In genomic region chr11:67411785-67412152, GRCh38 we compare ENCODE assay signal across 18 cellular contexts. TPM values are rescaled to one million over a fixed set of nuclear protein-coding genes. Genes with fewer than 3 reads are reported as not detected.
DNase-seq lines count a peak whose midpoint lies in the region; ATAC-seq and TF ChIP-seq lines count a peak whose summit lies in the region.
"Had no signal": no experiment of that assay in that cellular context is flagged by ENCODE, and none has a peak within 500 bp of the region (broad histone marks: within the 10 kb centered on the region; RNA-seq: fewer than 3 reads in every experiment).

No MANE protein-coding gene starts in this region.

- H3K4ac ChIP-seq in mesendoderm (ENCODE audit: low read depth, low read length), result no peak overlapping the region

- H2BK15ac ChIP-seq in mesendoderm (replicated peaks; ENCODE audit: low read depth), result no peak overlapping the region

- H3K4me1 ChIP-seq in mesendoderm (ENCODE audit: control insufficient read depth, low read depth, low read length), result no peaks in the 10 kb centered on the region

- H3K23ac ChIP-seq in mesendoderm (ENCODE audit: low read length), result no peak overlapping the region

- no peak overlapping the region for H4K5ac ChIP-seq in mesendoderm (ENCODE audit: low read length)

- H3K4me3 Mint-ChIP-seq in activated T-helper 1 cell treated with anti-CD3 and anti-CD28 coated beads, Interleukin-12 subunit alpha, Interleukin-12 subunit beta, Interleukin-2, Interleukin-4 antibody, amounts not matched to agents 30 ng/mL and 10 ng/mL and 1 ng/mL, durations not matched to agents 14 hours and 24 hours and 36 hours, result peak overlapping the region; percentile 33
- H3K4me3 Mint-ChIP-seq: type B pancreatic cell had no signal

- no peak overlapping the region for H3K27ac Mint-ChIP-seq in activated T-helper 1 cell treated with anti-CD3 and anti-CD28 coated beads, Interleukin-12 subunit alpha, Interleukin-12 subunit beta, Interleukin-2, Interleukin-4 antibody, amounts not matched to agents 30 ng/mL and 10 ng/mL and 1 ng/mL, durations not matched to agents 14 hours and 24 hours and 36 hours
- H3K27ac Mint-ChIP-seq: type B pancreatic cell had no signal

- no peak overlapping the region for H2AK5ac ChIP-seq in mesendoderm (ENCODE audit: low read length)

- H3K36me3 ChIP-seq in mesendoderm (ENCODE audit: control insufficient read depth, insufficient read depth, low read length), result no peaks in the 10 kb centered on the region
- H3K36me3 ChIP-seq: lower lobe of right lung had no signal

- no peak overlapping the region for H2BK120ac ChIP-seq in mesendoderm (ENCODE audit: low read depth, low read length)

- H3K9ac ChIP-seq in mesendoderm (ENCODE audit: low read length), result no peak overlapping the region
- H3K9ac ChIP-seq: GM23248 had no signal

- no peak overlapping the region for H3K18ac ChIP-seq in mesendoderm (ENCODE audit: low read length)

- no peak for ATAC-seq in HG02981 (IDR thresholded peaks at IDR 0.05; ENCODE audit: unreplicated experiment)
- ATAC-seq: lower lobe of right lung, right cardiac atrium had no signal

- no peak overlapping the region for H3K4me3 ChIP-seq in mesendoderm (ENCODE audit: low read length)
- H3K4me3 ChIP-seq: GM23248, lower lobe of right lung had no signal

- peak overlapping the region; percentile 25 for H3K56ac ChIP-seq in mesendoderm (ENCODE audit: low read length)

- H3K79me2 ChIP-seq in mesendoderm (ENCODE audit: control insufficient read depth, insufficient read depth, low read length), result no peaks in the 10 kb centered on the region

- no peaks in the 10 kb centered on the region for H3K27me3 ChIP-seq in mesendoderm (ENCODE audit: insufficient read depth, low read length, poor library complexity)

- no peak for TF ChIP-seq CTCF in GM10266 (IDR thresholded peaks at IDR 0.05; ENCODE audit: control insufficient read depth, insufficient read depth, low read depth, missing control alignments)

- no peak overlapping the region for H3K4me2 ChIP-seq in mesendoderm (ENCODE audit: low read length)

- no peak overlapping the region for H4K8ac ChIP-seq in mesendoderm (ENCODE audit: low read depth, low read length)

- peaks cover 18% of the 10 kb centered on the region for H3K27me3 Mint-ChIP-seq in activated T-helper 1 cell treated with anti-CD3 and anti-CD28 coated beads, Interleukin-12 subunit alpha, Interleukin-12 subunit beta, Interleukin-2, Interleukin-4 antibody, amounts not matched to agents 30 ng/mL and 10 ng/mL and 1 ng/mL, durations not matched to agents 14 hours and 24 hours and 36 hours (ENCODE audit: insufficient read depth)

- DNase-seq in AG08396 (ENCODE audit: low spot score) (peak; percentile 6), GM10266 (ENCODE audit: extremely low spot score) (peak; percentile 44), mesendoderm (no peak), D341Med (ENCODE audit: low spot score) (no peak), HuH-7.5 (ENCODE audit: low spot score) (no peak), RPMI8226 (no peak)
- no peak for DNase-seq in activated T-helper 1 cell treated with anti-CD3 and anti-CD28 coated beads, Interleukin-12 subunit alpha, Interleukin-12 subunit beta, Interleukin-2, Interleukin-4 antibody, amounts not matched to agents 30 ng/mL and 10 ng/mL and 1 ng/mL, durations not matched to agents 14 hours and 24 hours and 36 hours (ENCODE audit: low spot score)
- DNase-seq: DMS153; foreskin fibroblast; GM23248; lower lobe of right lung; NCI-H1048; NCI-H2171; right cardiac atrium; stimulated activated CD4-positive, alpha-beta T cell treated with anti-CD3 and anti-CD28 coated beads, Interleukin-1b, Interleukin-23, amount 100 ng/mL, for 48 hours had no signal

- H3K4me1 Mint-ChIP-seq in activated T-helper 1 cell treated with anti-CD3 and anti-CD28 coated beads, Interleukin-12 subunit alpha, Interleukin-12 subunit beta, Interleukin-2, Interleukin-4 antibody, amounts not matched to agents 30 ng/mL and 10 ng/mL and 1 ng/mL, durations not matched to agents 14 hours and 24 hours and 36 hours (ENCODE audit: low read depth), result peaks cover 59% of the 10 kb centered on the region

- H3K9me3 Mint-ChIP-seq in activated T-helper 1 cell treated with anti-CD3 and anti-CD28 coated beads, Interleukin-12 subunit alpha, Interleukin-12 subunit beta, Interleukin-2, Interleukin-4 antibody, amounts not matched to agents 30 ng/mL and 10 ng/mL and 1 ng/mL, durations not matched to agents 14 hours and 24 hours and 36 hours, result no peaks in the 10 kb centered on the region
- H3K9me3 Mint-ChIP-seq: type B pancreatic cell had no signal

- no peak overlapping the region for H2BK5ac ChIP-seq in mesendoderm (ENCODE audit: low read length)

- no CpG with 5 or more reads among the region's 7 CpGs for WGBS in mesendoderm (ENCODE audit: extremely low coverage, insufficient coverage, low lambda C conversion rate)

- no peaks in the 10 kb centered on the region for H3K79me1 ChIP-seq in mesendoderm (ENCODE audit: low read length)

- H3K27ac ChIP-seq in mesendoderm (ENCODE audit: low read depth, low read length), result no peak overlapping the region
- H3K27ac ChIP-seq: GM23248, lower lobe of right lung had no signal

- peaks cover 21% of the 10 kb centered on the region for H3K36me3 Mint-ChIP-seq in activated T-helper 1 cell treated with anti-CD3 and anti-CD28 coated beads, Interleukin-12 subunit alpha, Interleukin-12 subunit beta, Interleukin-2, Interleukin-4 antibody, amounts not matched to agents 30 ng/mL and 10 ng/mL and 1 ng/mL, durations not matched to agents 14 hours and 24 hours and 36 hours (ENCODE audit: low read depth)
- H3K36me3 Mint-ChIP-seq: type B pancreatic cell had no signal

- intact Hi-C loops in activated T-helper 1 cell treated with anti-CD3 and anti-CD28 coated beads, Interleukin-12 subunit alpha, Interleukin-12 subunit beta, Interleukin-2, Interleukin-4 antibody, amounts not matched to agents 30 ng/mL and 10 ng/mL and 1 ng/mL, durations not matched to agents 14 hours and 24 hours and 36 hours (cut with micrococcal nuclease), result no loop called here

RNA-seq across cellular contexts. Expression of gene CARNS1, which starts 3.7 kb away (rescaled TPM):
- 0.62 and 0.81 TPM in 2 replicates for total RNA-seq in activated T-helper 1 cell treated with anti-CD3 and anti-CD28 coated beads, Interleukin-12 subunit alpha, Interleukin-12 subunit beta, Interleukin-2, Interleukin-4 antibody, amounts not matched to agents 30 ng/mL and 10 ng/mL and 1 ng/mL, durations not matched to agents 14 hours and 24 hours and 36 hours
- polyA plus RNA-seq in mesendoderm (2013, experiment 1 of 2), result 0.14 TPM
- 0.18 TPM for polyA plus RNA-seq in mesendoderm (2013, experiment 2 of 2)
- polyA plus RNA-seq: neural cell had no signal

RNA-seq across cellular contexts. Expression of gene TBC1D10C, which starts 7.9 kb away (rescaled TPM):
- total RNA-seq in activated T-helper 1 cell treated with anti-CD3 and anti-CD28 coated beads, Interleukin-12 subunit alpha, Interleukin-12 subunit beta, Interleukin-2, Interleukin-4 antibody, amounts not matched to agents 30 ng/mL and 10 ng/mL and 1 ng/mL, durations not matched to agents 14 hours and 24 hours and 36 hours, result 131 and 135 TPM in 2 replicates
- 0.39 TPM for polyA plus RNA-seq in mesendoderm (2013, experiment 1 of 2)
- 0.41 TPM for polyA plus RNA-seq in mesendoderm (2013, experiment 2 of 2)
- total RNA-seq: GM23248 had no signal
- polyA plus RNA-seq: GM23248, neural cell had no signal

RNA-seq across cellular contexts. Expression of gene PPP1CA, which starts 10.1 kb away (rescaled TPM):
- total RNA-seq in activated T-helper 1 cell treated with anti-CD3 and anti-CD28 coated beads, Interleukin-12 subunit alpha, Interleukin-12 subunit beta, Interleukin-2, Interleukin-4 antibody, amounts not matched to agents 30 ng/mL and 10 ng/mL and 1 ng/mL, durations not matched to agents 14 hours and 24 hours and 36 hours, result 260 and 263 TPM in 2 replicates
- polyA plus RNA-seq in mesendoderm (2013, experiment 1 of 2), result 216 TPM
- 212 TPM for polyA plus RNA-seq in mesendoderm (2013, experiment 2 of 2)

RNA-seq across cellular contexts. Expression of gene RPS6KB2, which starts 16.5 kb away (rescaled TPM):
- 84.1 and 86.2 TPM in 2 replicates for total RNA-seq in activated T-helper 1 cell treated with anti-CD3 and anti-CD28 coated beads, Interleukin-12 subunit alpha, Interleukin-12 subunit beta, Interleukin-2, Interleukin-4 antibody, amounts not matched to agents 30 ng/mL and 10 ng/mL and 1 ng/mL, durations not matched to agents 14 hours and 24 hours and 36 hours
- polyA plus RNA-seq in mesendoderm (2013, experiment 1 of 2), result 26.5 TPM
- 27.8 TPM for polyA plus RNA-seq in mesendoderm (2013, experiment 2 of 2)

RNA-seq across cellular contexts. Expression of gene RAD9A, which starts 20.0 kb away (rescaled TPM):
- 30.7 and 31.6 TPM in 2 replicates for total RNA-seq in activated T-helper 1 cell treated with anti-CD3 and anti-CD28 coated beads, Interleukin-12 subunit alpha, Interleukin-12 subunit beta, Interleukin-2, Interleukin-4 antibody, amounts not matched to agents 30 ng/mL and 10 ng/mL and 1 ng/mL, durations not matched to agents 14 hours and 24 hours and 36 hours
- polyA plus RNA-seq in mesendoderm (2013, experiment 1 of 2), result 16.4 TPM
- 14.7 TPM for polyA plus RNA-seq in mesendoderm (2013, experiment 2 of 2)

Comparison
In these comparisons a context has a peak if more than half of its experiments do, and no peak if none do; other contexts are left out.
1. DNase-seq: peak in AG08396 (single experiment) and GM10266 (single experiment); none in activated T-helper 1 cell treated with anti-CD3 and anti-CD28 coated beads, Interleukin-12 subunit alpha, Interleukin-12 subunit beta, Interleukin-2, Interleukin-4 antibody, amounts not matched to agents 30 ng/mL and 10 ng/mL and 1 ng/mL, durations not matched to agents 14 hours and 24 hours and 36 hours (single experiment), mesendoderm (single experiment), D341Med (single experiment), HuH-7.5 (single experiment) and RPMI8226 (single experiment).